1 cellular context compared by ENCODE assay signal in genomic region chr4:150367326-150367725, GRCh38.
TF ChIP-seq lines count a peak whose summit lies in the region.

No MANE protein-coding gene starts in this region.

TF ChIP-seq in HEK293, 187 proteins besides CTCF, POLR2A, EP300 and RAD21 (continued from another document and continues in another):
- TF ChIP-seq ZNF585B (tag by site-specific recombination; IDR thresholded peaks at IDR 0.05) (no peak), ZSCAN4 (tag by site-specific recombination; IDR thresholded peaks at IDR 0.05) (no peak), FEZF1 (tag by site-specific recombination; IDR thresholded peaks at IDR 0.05) (peak; percentile 93), ZNF248 (tag by site-specific recombination; IDR thresholded peaks at IDR 0.05) (no peak), TRIM28 (IDR thresholded peaks at IDR 0.05; ENCODE audit: borderline replicate concordance, low read length) (no peak), ZNF596 (tag by site-specific recombination; IDR thresholded peaks at IDR 0.05) (peak; percentile 53), ZNF561 (tag by site-specific recombination; IDR thresholded peaks at IDR 0.05; ENCODE audit: borderline replicate concordance) (no peak), ZNF10 (tag by site-specific recombination; IDR thresholded peaks at IDR 0.05) (no peak), ZBTB20 (tag by site-specific recombination; IDR thresholded peaks at IDR 0.05) (no peak), ZNF660 (tag by site-specific recombination; IDR thresholded peaks at IDR 0.05) (no peak), ZNF624 (tag by site-specific recombination; IDR thresholded peaks at IDR 0.05) (no peak), ZFP69B (tag by site-specific recombination; IDR thresholded peaks at IDR 0.05) (no peak), ZNF37A (tag by site-specific recombination; IDR thresholded peaks at IDR 0.05) (no peak), ZNF704 (tag by site-specific recombination; IDR thresholded peaks at IDR 0.05) (no peak), ELK4 (IDR thresholded peaks at IDR 0.05; ENCODE audit: borderline replicate concordance, low read depth, low read length) (no peak), ZNF169 (tag by site-specific recombination; IDR thresholded peaks at IDR 0.05) (no peak), ZNF394 (tag by site-specific recombination; IDR thresholded peaks at IDR 0.05; ENCODE audit: borderline replicate concordance) (no peak), ZNF670 (tag by site-specific recombination; IDR thresholded peaks at IDR 0.05; ENCODE audit: low read depth) (no peak), ZNF433 (tag by site-specific recombination; IDR thresholded peaks at IDR 0.05; ENCODE audit: low read depth) (no peak), ZNF114 (tag by site-specific recombination; IDR thresholded peaks at IDR 0.05) (no peak), ZNF843 (tag by site-specific recombination; IDR thresholded peaks at IDR 0.05) (peak; percentile 93), ZNF350 (tag by site-specific recombination; IDR thresholded peaks at IDR 0.05) (no peak), ZNF529 (tag by site-specific recombination; IDR thresholded peaks at IDR 0.05; ENCODE audit: insufficient replicate concordance) (no peak), ZNF202 (tag by site-specific recombination; IDR thresholded peaks at IDR 0.05; ENCODE audit: borderline replicate concordance) (no peak), ZNF335 (tag by site-specific recombination; conservative IDR thresholded peaks at IDR 0.05) (no peak), ZNF266 (tag by site-specific recombination; IDR thresholded peaks at IDR 0.05; ENCODE audit: low read depth) (no peak), PRDM1 (tag by site-specific recombination; IDR thresholded peaks at IDR 0.05) (no peak), KLF1 (tag by site-specific recombination; IDR thresholded peaks at IDR 0.05) (no peak), HIC1 (tag by site-specific recombination; IDR thresholded peaks at IDR 0.05) (no peak), ZNF610 (tag by site-specific recombination; IDR thresholded peaks at IDR 0.05; ENCODE audit: borderline replicate concordance) (no peak), ZSCAN23 (tag by site-specific recombination; IDR thresholded peaks at IDR 0.05) (no peak), ZNF138 (tag by site-specific recombination; IDR thresholded peaks at IDR 0.05; ENCODE audit: borderline replicate concordance) (no peak), ZNF155 (tag by site-specific recombination; IDR thresholded peaks at IDR 0.05) (no peak), ATF2 (tag by site-specific recombination; IDR thresholded peaks at IDR 0.05; ENCODE audit: low read depth) (no peak), SALL2 (tag by site-specific recombination; IDR thresholded peaks at IDR 0.05; ENCODE audit: borderline replicate concordance) (no peak), ZNF302 (tag by site-specific recombination; IDR thresholded peaks at IDR 0.05; ENCODE audit: low read depth) (no peak), ZNF580 (tag by site-specific recombination; IDR thresholded peaks at IDR 0.05) (0 out of 2 replicates have a peak, but pooled peaks have one; percentile 32), ZNF555 (tag by site-specific recombination; conservative IDR thresholded peaks at IDR 0.05) (no peak)
- TF ChIP-seq, protein P1, sequence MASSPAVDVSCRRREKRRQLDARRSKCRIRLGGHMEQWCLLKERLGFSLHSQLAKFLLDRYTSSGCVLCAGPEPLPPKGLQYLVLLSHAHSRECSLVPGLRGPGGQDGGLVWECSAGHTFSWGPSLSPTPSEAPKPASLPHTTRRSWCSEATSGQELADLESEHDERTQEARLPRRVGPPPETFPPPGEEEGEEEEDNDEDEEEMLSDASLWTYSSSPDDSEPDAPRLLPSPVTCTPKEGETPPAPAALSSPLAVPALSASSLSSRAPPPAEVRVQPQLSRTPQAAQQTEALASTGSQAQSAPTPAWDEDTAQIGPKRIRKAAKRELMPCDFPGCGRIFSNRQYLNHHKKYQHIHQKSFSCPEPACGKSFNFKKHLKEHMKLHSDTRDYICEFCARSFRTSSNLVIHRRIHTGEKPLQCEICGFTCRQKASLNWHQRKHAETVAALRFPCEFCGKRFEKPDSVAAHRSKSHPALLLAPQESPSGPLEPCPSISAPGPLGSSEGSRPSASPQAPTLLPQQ (tag by site-specific recombination; IDR thresholded peaks at IDR 0.05) = no peak
- TF ChIP-seq, protein P2, sequence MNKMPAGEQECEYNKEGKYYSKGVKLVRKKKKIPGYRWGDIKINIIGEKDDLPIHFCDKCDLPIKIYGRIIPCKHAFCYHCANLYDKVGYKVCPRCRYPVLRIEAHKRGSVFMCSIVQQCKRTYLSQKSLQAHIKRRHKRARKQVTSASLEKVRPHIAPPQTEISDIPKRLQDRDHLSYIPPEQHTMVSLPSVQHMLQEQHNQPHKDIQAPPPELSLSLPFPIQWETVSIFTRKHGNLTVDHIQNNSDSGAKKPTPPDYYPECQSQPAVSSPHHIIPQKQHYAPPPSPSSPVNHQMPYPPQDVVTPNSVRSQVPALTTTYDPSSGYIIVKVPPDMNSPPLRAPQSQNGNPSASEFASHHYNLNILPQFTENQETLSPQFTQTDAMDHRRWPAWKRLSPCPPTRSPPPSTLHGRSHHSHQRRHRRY (tag by site-specific recombination; IDR thresholded peaks at IDR 0.05) = no peak
- TF ChIP-seq, protein P3, sequence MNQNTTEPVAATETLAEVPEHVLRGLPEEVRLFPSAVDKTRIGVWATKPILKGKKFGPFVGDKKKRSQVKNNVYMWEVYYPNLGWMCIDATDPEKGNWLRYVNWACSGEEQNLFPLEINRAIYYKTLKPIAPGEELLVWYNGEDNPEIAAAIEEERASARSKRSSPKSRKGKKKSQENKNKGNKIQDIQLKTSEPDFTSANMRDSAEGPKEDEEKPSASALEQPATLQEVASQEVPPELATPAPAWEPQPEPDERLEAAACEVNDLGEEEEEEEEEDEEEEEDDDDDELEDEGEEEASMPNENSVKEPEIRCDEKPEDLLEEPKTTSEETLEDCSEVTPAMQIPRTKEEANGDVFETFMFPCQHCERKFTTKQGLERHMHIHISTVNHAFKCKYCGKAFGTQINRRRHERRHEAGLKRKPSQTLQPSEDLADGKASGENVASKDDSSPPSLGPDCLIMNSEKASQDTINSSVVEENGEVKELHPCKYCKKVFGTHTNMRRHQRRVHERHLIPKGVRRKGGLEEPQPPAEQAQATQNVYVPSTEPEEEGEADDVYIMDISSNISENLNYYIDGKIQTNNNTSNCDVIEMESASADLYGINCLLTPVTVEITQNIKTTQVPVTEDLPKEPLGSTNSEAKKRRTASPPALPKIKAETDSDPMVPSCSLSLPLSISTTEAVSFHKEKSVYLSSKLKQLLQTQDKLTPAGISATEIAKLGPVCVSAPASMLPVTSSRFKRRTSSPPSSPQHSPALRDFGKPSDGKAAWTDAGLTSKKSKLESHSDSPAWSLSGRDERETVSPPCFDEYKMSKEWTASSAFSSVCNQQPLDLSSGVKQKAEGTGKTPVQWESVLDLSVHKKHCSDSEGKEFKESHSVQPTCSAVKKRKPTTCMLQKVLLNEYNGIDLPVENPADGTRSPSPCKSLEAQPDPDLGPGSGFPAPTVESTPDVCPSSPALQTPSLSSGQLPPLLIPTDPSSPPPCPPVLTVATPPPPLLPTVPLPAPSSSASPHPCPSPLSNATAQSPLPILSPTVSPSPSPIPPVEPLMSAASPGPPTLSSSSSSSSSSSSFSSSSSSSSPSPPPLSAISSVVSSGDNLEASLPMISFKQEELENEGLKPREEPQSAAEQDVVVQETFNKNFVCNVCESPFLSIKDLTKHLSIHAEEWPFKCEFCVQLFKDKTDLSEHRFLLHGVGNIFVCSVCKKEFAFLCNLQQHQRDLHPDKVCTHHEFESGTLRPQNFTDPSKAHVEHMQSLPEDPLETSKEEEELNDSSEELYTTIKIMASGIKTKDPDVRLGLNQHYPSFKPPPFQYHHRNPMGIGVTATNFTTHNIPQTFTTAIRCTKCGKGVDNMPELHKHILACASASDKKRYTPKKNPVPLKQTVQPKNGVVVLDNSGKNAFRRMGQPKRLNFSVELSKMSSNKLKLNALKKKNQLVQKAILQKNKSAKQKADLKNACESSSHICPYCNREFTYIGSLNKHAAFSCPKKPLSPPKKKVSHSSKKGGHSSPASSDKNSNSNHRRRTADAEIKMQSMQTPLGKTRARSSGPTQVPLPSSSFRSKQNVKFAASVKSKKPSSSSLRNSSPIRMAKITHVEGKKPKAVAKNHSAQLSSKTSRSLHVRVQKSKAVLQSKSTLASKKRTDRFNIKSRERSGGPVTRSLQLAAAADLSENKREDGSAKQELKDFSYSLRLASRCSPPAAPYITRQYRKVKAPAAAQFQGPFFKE (tag by site-specific recombination; IDR thresholded peaks at IDR 0.05; ENCODE audit: borderline replicate concordance) = no peak
- TF ChIP-seq, protein P4, sequence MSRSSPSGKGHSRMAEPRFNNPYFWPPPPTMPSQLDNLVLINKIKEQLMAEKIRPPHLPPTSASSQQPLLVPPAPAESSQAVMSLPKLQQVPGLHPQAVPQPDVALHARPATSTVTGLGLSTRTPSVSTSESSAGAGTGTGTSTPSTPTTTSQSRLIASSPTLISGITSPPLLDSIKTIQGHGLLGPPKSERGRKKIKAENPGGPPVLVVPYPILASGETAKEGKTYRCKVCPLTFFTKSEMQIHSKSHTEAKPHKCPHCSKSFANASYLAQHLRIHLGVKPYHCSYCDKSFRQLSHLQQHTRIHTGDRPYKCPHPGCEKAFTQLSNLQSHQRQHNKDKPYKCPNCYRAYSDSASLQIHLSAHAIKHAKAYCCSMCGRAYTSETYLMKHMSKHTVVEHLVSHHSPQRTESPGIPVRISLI (tag by site-specific recombination; IDR thresholded peaks at IDR 0.05) = no peak
- TF ChIP-seq, protein P5, sequence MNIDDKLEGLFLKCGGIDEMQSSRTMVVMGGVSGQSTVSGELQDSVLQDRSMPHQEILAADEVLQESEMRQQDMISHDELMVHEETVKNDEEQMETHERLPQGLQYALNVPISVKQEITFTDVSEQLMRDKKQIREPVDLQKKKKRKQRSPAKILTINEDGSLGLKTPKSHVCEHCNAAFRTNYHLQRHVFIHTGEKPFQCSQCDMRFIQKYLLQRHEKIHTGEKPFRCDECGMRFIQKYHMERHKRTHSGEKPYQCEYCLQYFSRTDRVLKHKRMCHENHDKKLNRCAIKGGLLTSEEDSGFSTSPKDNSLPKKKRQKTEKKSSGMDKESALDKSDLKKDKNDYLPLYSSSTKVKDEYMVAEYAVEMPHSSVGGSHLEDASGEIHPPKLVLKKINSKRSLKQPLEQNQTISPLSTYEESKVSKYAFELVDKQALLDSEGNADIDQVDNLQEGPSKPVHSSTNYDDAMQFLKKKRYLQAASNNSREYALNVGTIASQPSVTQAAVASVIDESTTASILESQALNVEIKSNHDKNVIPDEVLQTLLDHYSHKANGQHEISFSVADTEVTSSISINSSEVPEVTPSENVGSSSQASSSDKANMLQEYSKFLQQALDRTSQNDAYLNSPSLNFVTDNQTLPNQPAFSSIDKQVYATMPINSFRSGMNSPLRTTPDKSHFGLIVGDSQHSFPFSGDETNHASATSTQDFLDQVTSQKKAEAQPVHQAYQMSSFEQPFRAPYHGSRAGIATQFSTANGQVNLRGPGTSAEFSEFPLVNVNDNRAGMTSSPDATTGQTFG (tag by site-specific recombination; IDR thresholded peaks at IDR 0.05; ENCODE audit: borderline replicate concordance) = no peak
